1 cellular context compared by ENCODE assay signal in the genomic region with DNA sequence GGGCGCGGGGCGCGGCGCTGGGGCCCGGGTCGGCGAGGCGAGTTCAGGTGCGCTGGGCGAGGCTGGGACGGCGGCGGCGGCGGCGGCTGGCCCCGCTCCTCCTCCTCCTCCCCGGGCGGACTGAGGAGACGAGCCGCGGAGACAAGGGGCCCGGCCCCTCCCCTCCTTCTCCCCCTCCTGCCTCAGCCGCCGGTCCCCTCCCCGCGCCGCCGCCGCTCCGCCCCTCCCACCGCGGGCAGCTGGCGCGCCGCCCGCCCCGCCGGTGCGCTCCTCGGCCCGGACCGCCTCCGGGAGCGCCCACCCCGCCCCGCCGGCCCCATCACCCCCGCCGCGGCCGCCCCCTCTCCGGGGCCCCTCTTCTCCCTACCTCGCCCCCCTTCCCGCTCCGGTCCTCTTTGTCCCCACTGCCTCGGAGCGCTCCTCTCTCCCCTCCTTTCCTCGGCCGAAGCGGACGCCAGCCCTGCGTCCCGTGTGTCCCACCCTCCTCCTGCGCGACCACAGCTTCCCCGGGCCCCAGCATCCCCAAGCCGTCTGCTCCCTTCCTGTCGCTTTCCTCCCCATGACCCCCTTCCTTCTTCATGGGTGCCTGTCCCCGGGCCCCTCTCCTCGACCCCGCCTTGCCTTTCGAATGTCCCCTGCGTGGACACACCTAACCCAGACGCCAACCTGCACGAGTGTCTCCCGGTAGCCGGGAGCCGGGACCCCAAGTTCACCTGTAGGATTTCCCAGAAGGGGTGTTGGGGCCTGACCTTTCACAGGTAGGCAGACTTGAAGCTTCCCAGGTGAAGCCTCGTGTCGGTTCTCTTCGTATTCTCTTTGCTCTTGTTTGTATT.
TF ChIP-seq lines count a peak whose summit lies in the region.

Gene TOX3, minus strand, starts transcription at position 143 of the 833 bp plus-strand sequence. CDS start 420 bp downstream, outside the sequence.

TF ChIP-seq in HepG2, 621 proteins besides CTCF, POLR2A, EP300 and RAD21 (continued from another document and continues in another):
- TF ChIP-seq, protein P1, sequence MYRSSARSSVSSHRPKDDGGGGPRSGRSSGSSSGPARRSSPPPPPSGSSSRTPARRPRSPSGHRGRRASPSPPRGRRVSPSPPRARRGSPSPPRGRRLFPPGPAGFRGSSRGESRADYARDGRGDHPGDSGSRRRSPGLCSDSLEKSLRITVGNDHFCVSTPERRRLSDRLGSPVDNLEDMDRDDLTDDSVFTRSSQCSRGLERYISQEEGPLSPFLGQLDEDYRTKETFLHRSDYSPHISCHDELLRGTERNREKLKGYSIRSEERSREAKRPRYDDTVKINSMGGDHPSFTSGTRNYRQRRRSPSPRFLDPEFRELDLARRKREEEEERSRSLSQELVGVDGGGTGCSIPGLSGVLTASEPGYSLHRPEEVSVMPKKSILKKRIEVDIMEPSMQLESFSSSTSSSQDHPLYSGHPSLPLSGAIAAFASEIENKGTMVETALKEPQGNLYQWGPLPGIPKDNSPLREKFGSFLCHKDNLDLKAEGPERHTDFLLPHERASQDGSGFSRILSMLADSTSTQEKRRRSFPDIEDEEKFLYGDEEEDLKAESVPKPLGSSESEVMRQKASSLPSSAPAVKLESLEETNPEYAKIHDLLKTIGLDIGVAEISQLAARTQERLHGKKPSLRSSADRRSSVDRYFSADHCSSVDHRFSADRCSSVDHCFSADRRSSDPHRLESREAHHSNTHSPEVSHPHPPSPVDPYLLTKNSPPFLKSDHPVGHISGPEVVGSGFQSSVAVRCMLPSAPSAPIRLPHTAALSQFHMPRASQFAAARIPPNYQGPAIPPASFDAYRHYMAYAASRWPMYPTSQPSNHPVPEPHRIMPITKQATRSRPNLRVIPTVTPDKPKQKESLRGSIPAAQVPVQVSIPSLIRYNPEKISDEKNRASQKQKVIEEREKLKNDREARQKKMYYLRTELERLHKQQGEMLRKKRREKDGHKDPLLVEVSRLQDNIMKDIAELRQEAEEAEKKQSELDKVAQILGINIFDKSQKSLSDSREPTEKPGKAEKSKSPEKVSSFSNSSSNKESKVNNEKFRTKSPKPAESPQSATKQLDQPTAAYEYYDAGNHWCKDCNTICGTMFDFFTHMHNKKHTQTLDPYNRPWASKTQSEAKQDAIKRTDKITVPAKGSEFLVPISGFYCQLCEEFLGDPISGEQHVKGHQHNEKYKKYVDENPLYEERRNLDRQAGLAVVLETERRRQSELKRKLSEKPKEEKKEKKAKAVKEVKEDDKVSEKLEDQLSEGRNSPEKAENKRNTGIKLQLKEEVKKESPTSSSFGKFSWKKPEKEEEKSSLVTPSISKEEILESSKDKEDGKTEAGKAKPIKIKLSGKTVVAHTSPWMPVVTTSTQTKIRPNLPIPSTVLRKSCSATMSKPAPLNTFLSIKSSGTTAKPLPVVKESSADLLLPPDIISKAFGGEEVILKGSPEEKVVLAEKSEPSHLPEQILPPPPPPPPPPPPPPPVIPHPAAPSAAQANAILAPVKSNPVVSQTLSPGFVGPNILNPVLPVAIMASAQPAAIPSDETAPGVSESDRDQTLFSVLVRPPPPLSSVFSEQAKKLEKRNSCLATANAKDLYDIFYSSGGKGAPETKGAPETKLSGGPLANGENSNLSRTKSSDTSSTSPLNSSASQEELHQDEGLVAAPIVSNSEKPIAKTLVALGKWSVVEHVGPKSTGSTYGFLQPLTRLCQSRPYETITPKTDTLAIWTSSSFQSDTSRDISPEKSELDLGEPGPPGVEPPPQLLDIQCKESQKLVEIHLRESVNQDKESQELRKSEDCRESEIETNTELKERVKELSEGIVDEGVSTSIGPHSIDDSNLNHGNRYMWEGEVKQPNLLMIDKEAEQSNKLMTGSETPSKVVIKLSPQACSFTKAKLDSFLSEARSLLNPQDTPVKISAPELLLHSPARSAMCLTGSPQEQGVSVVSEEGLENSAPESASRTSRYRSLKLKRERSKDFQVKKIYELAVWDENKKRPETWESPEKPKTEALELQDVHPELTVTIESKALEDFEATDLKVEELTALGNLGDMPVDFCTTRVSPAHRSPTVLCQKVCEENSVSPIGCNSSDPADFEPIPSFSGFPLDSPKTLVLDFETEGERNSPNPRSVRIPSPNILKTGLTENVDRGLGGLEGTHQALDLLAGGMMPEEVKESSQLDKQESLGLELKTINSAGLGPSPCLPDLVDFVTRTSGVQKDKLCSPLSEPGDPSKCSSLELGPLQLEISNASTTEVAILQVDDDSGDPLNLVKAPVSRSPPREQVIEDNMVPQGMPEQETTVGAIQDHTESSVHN (CRISPR knock-in tag; IDR thresholded peaks at IDR 0.05) = 0 out of 2 replicates have a peak, but pooled peaks have one; percentile 36
- TF ChIP-seq IKZF1 (IDR thresholded peaks at IDR 0.05) (no peak), ZNF205 (CRISPR knock-in tag; IDR thresholded peaks at IDR 0.05) (0 out of 2 replicates have a peak, but pooled peaks have one; percentile 11), MAZ (IDR thresholded peaks at IDR 0.05; ENCODE audit: borderline replicate concordance, low read depth, low read length) (0 out of 2 replicates have a peak, but pooled peaks have one; percentile 51), MAZ (CRISPR knock-in tag; IDR thresholded peaks at IDR 0.05; ENCODE audit: low read depth) (peak; percentile 61), MXD3 (CRISPR knock-in tag; IDR thresholded peaks at IDR 0.05) (0 out of 2 replicates have a peak, but pooled peaks have one; percentile 3), DMAP1 (CRISPR knock-in tag; IDR thresholded peaks at IDR 0.05) (no peak), ZMYM2 (CRISPR knock-in tag; IDR thresholded peaks at IDR 0.05) (no peak), ZNF33A (CRISPR knock-in tag; IDR thresholded peaks at IDR 0.05; ENCODE audit: borderline replicate concordance) (no peak), TBX2 (CRISPR knock-in tag; IDR thresholded peaks at IDR 0.05; ENCODE audit: borderline replicate concordance) (peak; percentile 8; the same call in 1 of the 2 replicates), MYC (CRISPR knock-in tag; IDR thresholded peaks at IDR 0.05; ENCODE audit: borderline replicate concordance) (0 out of 2 replicates have a peak, but pooled peaks have one; percentile 14), HOXA3 (CRISPR knock-in tag; IDR thresholded peaks at IDR 0.05) (peak; percentile 50; the same call in 1 of the 2 replicates), SIN3A (IDR thresholded peaks at IDR 0.05; ENCODE audit: borderline replicate concordance, low read depth, low read length) (peak; percentile 47; the same call in 1 of the 2 replicates), GFI1 (CRISPR knock-in tag; IDR thresholded peaks at IDR 0.05; ENCODE audit: borderline replicate concordance) (0 out of 2 replicates have a peak, but pooled peaks have one; percentile 0), ETS1 (CRISPR knock-in tag; IDR thresholded peaks at IDR 0.05) (peak; percentile 66; the same call in 1 of the 2 replicates), YEATS4 (CRISPR knock-in tag; IDR thresholded peaks at IDR 0.05; ENCODE audit: borderline replicate concordance) (0 out of 2 replicates have a peak, but pooled peaks have one; percentile 22), RBM39 (IDR thresholded peaks at IDR 0.05; ENCODE audit: low read depth, low read length, poor library complexity, severe bottlenecking) (peak; percentile 22)
- TF ChIP-seq, protein P2, sequence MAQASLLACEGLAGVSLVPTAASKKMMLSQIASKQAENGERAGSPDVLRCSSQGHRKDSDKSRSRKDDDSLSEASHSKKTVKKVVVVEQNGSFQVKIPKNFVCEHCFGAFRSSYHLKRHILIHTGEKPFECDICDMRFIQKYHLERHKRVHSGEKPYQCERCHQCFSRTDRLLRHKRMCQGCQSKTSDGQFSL (CRISPR knock-in tag; IDR thresholded peaks at IDR 0.05) = no peak
- TF ChIP-seq, protein P3, sequence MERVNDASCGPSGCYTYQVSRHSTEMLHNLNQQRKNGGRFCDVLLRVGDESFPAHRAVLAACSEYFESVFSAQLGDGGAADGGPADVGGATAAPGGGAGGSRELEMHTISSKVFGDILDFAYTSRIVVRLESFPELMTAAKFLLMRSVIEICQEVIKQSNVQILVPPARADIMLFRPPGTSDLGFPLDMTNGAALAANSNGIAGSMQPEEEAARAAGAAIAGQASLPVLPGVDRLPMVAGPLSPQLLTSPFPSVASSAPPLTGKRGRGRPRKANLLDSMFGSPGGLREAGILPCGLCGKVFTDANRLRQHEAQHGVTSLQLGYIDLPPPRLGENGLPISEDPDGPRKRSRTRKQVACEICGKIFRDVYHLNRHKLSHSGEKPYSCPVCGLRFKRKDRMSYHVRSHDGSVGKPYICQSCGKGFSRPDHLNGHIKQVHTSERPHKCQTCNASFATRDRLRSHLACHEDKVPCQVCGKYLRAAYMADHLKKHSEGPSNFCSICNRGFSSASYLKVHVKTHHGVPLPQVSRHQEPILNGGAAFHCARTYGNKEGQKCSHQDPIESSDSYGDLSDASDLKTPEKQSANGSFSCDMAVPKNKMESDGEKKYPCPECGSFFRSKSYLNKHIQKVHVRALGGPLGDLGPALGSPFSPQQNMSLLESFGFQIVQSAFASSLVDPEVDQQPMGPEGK (CRISPR knock-in tag; IDR thresholded peaks at IDR 0.05) = peak; percentile 68; the same call in 1 of the 2 replicates
- TF ChIP-seq, protein P4, sequence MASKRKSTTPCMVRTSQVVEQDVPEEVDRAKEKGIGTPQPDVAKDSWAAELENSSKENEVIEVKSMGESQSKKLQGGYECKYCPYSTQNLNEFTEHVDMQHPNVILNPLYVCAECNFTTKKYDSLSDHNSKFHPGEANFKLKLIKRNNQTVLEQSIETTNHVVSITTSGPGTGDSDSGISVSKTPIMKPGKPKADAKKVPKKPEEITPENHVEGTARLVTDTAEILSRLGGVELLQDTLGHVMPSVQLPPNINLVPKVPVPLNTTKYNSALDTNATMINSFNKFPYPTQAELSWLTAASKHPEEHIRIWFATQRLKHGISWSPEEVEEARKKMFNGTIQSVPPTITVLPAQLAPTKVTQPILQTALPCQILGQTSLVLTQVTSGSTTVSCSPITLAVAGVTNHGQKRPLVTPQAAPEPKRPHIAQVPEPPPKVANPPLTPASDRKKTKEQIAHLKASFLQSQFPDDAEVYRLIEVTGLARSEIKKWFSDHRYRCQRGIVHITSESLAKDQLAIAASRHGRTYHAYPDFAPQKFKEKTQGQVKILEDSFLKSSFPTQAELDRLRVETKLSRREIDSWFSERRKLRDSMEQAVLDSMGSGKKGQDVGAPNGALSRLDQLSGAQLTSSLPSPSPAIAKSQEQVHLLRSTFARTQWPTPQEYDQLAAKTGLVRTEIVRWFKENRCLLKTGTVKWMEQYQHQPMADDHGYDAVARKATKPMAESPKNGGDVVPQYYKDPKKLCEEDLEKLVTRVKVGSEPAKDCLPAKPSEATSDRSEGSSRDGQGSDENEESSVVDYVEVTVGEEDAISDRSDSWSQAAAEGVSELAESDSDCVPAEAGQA (IDR thresholded peaks at IDR 0.05; ENCODE audit: low read depth) = no peak
- TF ChIP-seq, protein P4 (CRISPR knock-in tag; IDR thresholded peaks at IDR 0.05; ENCODE audit: borderline replicate concordance) = peak; percentile 69; the same call in 1 of the 2 replicates
- TF ChIP-seq, protein P5, sequence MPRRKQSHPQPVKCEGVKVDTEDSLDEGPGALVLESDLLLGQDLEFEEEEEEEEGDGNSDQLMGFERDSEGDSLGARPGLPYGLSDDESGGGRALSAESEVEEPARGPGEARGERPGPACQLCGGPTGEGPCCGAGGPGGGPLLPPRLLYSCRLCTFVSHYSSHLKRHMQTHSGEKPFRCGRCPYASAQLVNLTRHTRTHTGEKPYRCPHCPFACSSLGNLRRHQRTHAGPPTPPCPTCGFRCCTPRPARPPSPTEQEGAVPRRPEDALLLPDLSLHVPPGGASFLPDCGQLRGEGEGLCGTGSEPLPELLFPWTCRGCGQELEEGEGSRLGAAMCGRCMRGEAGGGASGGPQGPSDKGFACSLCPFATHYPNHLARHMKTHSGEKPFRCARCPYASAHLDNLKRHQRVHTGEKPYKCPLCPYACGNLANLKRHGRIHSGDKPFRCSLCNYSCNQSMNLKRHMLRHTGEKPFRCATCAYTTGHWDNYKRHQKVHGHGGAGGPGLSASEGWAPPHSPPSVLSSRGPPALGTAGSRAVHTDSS (CRISPR knock-in tag; conservative IDR thresholded peaks at IDR 0.05) = no peak
- TF ChIP-seq, protein P6, sequence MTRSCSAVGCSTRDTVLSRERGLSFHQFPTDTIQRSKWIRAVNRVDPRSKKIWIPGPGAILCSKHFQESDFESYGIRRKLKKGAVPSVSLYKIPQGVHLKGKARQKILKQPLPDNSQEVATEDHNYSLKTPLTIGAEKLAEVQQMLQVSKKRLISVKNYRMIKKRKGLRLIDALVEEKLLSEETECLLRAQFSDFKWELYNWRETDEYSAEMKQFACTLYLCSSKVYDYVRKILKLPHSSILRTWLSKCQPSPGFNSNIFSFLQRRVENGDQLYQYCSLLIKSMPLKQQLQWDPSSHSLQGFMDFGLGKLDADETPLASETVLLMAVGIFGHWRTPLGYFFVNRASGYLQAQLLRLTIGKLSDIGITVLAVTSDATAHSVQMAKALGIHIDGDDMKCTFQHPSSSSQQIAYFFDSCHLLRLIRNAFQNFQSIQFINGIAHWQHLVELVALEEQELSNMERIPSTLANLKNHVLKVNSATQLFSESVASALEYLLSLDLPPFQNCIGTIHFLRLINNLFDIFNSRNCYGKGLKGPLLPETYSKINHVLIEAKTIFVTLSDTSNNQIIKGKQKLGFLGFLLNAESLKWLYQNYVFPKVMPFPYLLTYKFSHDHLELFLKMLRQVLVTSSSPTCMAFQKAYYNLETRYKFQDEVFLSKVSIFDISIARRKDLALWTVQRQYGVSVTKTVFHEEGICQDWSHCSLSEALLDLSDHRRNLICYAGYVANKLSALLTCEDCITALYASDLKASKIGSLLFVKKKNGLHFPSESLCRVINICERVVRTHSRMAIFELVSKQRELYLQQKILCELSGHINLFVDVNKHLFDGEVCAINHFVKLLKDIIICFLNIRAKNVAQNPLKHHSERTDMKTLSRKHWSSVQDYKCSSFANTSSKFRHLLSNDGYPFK (CRISPR knock-in tag; IDR thresholded peaks at IDR 0.05; ENCODE audit: borderline replicate concordance) = peak; percentile 49; the same call in 1 of the 2 replicates
